9 cellular contexts compared by ENCODE assay signal in genomic region chr10:110007171-110007700, GRCh38. TPM values are rescaled to one million over a fixed set of nuclear protein-coding genes. Genes with fewer than 3 reads are reported as not detected.
DNase-seq lines count a peak whose midpoint lies in the region; ATAC-seq and TF ChIP-seq lines count a peak whose summit lies in the region.
"Had no signal": no experiment of that assay in that cellular context is flagged by ENCODE, and none has a peak within 500 bp of the region (broad histone marks: within the 10 kb centered on the region; RNA-seq: fewer than 3 reads in every experiment).

No MANE protein-coding gene starts in this region.

- 0% methylated on average over 26 to 37 of the region's 40 CpGs for WGBS in mesodermal cell (ENCODE audit: insufficient coverage in 2 of 2), 2 experiments

- H3K4me3 ChIP-seq in cardiac fibroblast (replicated peaks in 1 of 2; ENCODE audit: low read depth in 2 of 2, low read length in 2 of 2), result peak overlapping the region; percentile 81 to 83
- peak overlapping the region; percentile 91 for H3K4me3 ChIP-seq in mesodermal cell (ENCODE audit: extremely low read depth, insufficient read depth, low read length, poor library complexity, severe bottlenecking)

- peaks cover 20% of the 10 kb centered on the region for H3K4me1 ChIP-seq in mesodermal cell (ENCODE audit: control insufficient read depth, insufficient read depth, low read length, poor library complexity, severe bottlenecking)

- H3K4me1 Mint-ChIP-seq in immature natural killer cell, result peaks cover 34 to 37% of the 10 kb centered on the region in 2 donors

- H3K9me3 ChIP-seq in mesodermal cell (ENCODE audit: control insufficient read depth, low read length), result no peaks in the 10 kb centered on the region

- TF ChIP-seq CTCF in cardiac fibroblast (IDR thresholded peaks at IDR 0.05; ENCODE audit: low read depth, low read length), result no peak

- H3K36me3 Mint-ChIP-seq in immature natural killer cell, result no peaks in the 10 kb centered on the region

- ATAC-seq in HG02623 (IDR thresholded peaks at IDR 0.05; ENCODE audit: unreplicated experiment), result peak; percentile 24
- ATAC-seq in stimulated activated naive CD8-positive, alpha-beta T cell treated with anti-CD3 and anti-CD28 coated beads, Interleukin-15, Interleukin-2, amounts not matched to agents 100 U/mL and 50 U/mL, for 24 hours, result peak; percentile 10

- peak overlapping the region; percentile 97 for H3K27ac ChIP-seq in mesodermal cell (ENCODE audit: low read depth, low read length, severe bottlenecking)

- H3K27ac Mint-ChIP-seq in immature natural killer cell, result peak overlapping the region in 1 of 6 donors; percentile 65
- H3K27ac Mint-ChIP-seq: nephron had no signal

- H3K9me3 Mint-ChIP-seq in immature natural killer cell, result no peaks in the 10 kb centered on the region
- H3K9me3 Mint-ChIP-seq: nephron had no signal

- DNase-seq in DMS53 (lab: John Stamatoyannopoulos, UW) (peak; percentile 75), DMS53 treated with DMSO at 0.1 percent for 48 hours (lab: John Stamatoyannopoulos, UW; ENCODE audit: unreplicated experiment) (no peak), NCI-H748 treated with DMSO at 0.1 percent for 48 hours (lab: John Stamatoyannopoulos, UW) (peak; percentile 4), cardiac fibroblast (ENCODE audit: low read depth in 2 of 2) (peak in 1 of 2 donors; percentile 64), immature natural killer cell (no peak)
- peak; percentile 69 for DNase-seq in stimulated activated naive CD8-positive, alpha-beta T cell treated with anti-CD3 and anti-CD28 coated beads, Interleukin-15, Interleukin-2, amounts not matched to agents 100 U/mL and 50 U/mL, for 24 hours

- peaks cover 0 to 2% (median 2%) of the 10 kb centered on the region in 3 donors for H3K27me3 Mint-ChIP-seq in immature natural killer cell (ENCODE audit: low read depth in 3 of 3)

- H3K36me3 ChIP-seq in mesodermal cell (ENCODE audit: control insufficient read depth, insufficient read depth, low read length), result no peaks in the 10 kb centered on the region

- no peak overlapping the region for H3K4me3 Mint-ChIP-seq in immature natural killer cell
- H3K4me3 Mint-ChIP-seq: nephron had no signal

RNA-seq across cellular contexts. Expression of gene ADD3, which starts 0.5 kb away (rescaled TPM):
- polyA plus RNA-seq in mesodermal cell (2013, experiment 1 of 2), result 124 TPM
- 155 TPM for polyA plus RNA-seq in mesodermal cell (2013, experiment 2 of 2)
- 100 to 1,000 TPM; 336 to 513 (median 447) TPM for polyA plus RNA-seq in immature natural killer cell

Comparison
In these comparisons a context has a peak if more than half of its experiments do, and no peak if none do; other contexts are left out.
1. DNase-seq: peak in DMS53 (single experiment), NCI-H748 treated with DMSO at 0.1 percent for 48 hours (single experiment) and stimulated activated naive CD8-positive, alpha-beta T cell treated with anti-CD3 and anti-CD28 coated beads, Interleukin-15, Interleukin-2, amounts not matched to agents 100 U/mL and 50 U/mL, for 24 hours (single experiment); none in DMS53 treated with DMSO at 0.1 percent for 48 hours (single experiment) and immature natural killer cell (0 of 3).